ENCODE assay signal across 1 cellular context in the genomic region with DNA sequence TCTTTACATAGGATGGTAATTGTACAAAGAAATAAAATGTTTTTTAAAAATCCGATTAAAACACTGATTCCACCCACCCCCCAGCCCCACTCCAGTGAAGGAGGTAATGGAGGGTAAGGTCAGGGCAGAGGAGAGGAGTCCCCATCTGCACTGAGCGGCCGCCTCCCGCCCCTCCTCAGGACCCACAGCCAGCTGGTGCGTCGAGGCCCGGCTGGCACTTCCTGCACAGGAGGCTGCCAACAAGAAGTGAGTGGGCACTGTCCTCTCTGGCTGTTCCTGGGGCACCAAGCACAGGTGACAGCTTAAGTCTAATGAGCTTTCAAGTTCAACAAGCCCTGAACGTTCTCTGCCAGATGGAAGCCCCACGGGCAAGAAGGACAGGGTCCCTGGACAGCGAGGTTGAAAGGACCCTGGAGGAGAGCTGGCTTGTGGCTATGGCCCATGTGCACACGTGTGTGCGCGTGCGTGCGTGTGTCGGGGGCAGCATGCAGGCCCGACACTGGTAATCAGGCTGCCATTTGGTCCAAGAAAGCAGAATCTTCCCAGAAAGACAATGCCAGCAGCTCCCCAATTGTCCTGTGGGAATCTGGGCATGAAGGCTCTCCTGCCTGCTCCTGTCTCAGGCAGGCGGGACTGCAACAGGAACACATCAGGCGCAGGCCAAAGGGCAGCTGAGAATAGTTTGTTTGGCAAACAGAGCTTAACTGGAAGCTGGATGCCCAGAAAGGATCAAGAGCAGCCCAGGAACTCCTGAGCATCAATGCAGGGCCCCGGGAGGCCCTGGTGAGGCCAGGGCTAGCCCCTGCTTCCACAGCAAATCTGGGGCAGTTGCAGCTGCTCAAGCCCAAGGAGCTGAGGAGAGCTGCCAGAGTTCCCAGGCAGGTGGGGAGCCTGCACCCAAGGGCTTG.
A peak's percentile ranks its signal among the peaks of the same experiment; 100 is the strongest.
TF ChIP-seq lines count a peak whose summit lies in the region.

No MANE protein-coding gene starts in this region.

TF ChIP-seq in HepG2, 621 proteins besides CTCF, POLR2A, EP300 and RAD21 (continued from another document and continues in another):
- TF ChIP-seq, protein P1, sequence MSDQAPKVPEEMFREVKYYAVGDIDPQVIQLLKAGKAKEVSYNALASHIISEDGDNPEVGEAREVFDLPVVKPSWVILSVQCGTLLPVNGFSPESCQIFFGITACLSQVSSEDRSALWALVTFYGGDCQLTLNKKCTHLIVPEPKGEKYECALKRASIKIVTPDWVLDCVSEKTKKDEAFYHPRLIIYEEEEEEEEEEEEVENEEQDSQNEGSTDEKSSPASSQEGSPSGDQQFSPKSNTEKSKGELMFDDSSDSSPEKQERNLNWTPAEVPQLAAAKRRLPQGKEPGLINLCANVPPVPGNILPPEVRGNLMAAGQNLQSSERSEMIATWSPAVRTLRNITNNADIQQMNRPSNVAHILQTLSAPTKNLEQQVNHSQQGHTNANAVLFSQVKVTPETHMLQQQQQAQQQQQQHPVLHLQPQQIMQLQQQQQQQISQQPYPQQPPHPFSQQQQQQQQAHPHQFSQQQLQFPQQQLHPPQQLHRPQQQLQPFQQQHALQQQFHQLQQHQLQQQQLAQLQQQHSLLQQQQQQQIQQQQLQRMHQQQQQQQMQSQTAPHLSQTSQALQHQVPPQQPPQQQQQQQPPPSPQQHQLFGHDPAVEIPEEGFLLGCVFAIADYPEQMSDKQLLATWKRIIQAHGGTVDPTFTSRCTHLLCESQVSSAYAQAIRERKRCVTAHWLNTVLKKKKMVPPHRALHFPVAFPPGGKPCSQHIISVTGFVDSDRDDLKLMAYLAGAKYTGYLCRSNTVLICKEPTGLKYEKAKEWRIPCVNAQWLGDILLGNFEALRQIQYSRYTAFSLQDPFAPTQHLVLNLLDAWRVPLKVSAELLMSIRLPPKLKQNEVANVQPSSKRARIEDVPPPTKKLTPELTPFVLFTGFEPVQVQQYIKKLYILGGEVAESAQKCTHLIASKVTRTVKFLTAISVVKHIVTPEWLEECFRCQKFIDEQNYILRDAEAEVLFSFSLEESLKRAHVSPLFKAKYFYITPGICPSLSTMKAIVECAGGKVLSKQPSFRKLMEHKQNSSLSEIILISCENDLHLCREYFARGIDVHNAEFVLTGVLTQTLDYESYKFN (CRISPR knock-in tag; conservative IDR thresholded peaks at IDR 0.05), result peak; percentile 49; the same call in 1 of the 2 replicates
- TF ChIP-seq ZNF598 (CRISPR knock-in tag; IDR thresholded peaks at IDR 0.05; ENCODE audit: borderline replicate concordance), result no peak
- TF ChIP-seq, protein P2, sequence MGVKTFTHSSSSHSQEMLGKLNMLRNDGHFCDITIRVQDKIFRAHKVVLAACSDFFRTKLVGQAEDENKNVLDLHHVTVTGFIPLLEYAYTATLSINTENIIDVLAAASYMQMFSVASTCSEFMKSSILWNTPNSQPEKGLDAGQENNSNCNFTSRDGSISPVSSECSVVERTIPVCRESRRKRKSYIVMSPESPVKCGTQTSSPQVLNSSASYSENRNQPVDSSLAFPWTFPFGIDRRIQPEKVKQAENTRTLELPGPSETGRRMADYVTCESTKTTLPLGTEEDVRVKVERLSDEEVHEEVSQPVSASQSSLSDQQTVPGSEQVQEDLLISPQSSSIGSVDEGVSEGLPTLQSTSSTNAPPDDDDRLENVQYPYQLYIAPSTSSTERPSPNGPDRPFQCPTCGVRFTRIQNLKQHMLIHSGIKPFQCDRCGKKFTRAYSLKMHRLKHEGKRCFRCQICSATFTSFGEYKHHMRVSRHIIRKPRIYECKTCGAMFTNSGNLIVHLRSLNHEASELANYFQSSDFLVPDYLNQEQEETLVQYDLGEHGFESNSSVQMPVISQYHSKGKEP (CRISPR knock-in tag; IDR thresholded peaks at IDR 0.05), result no peak
- TF ChIP-seq HDAC2 (CRISPR knock-in tag; IDR thresholded peaks at IDR 0.05), result peak; percentile 68; the same call in 1 of the 2 replicates
- no peak for TF ChIP-seq ZNF773 (CRISPR knock-in tag; IDR thresholded peaks at IDR 0.05; ENCODE audit: borderline replicate concordance)
- TF ChIP-seq ZNF883 (CRISPR knock-in tag; IDR thresholded peaks at IDR 0.05; ENCODE audit: not compliant biosample characterization), result peak; percentile 16
- no peak for TF ChIP-seq SP4 (CRISPR knock-in tag; IDR thresholded peaks at IDR 0.05)
- peak; percentile 99 for TF ChIP-seq ZNF17 (CRISPR knock-in tag; IDR thresholded peaks at IDR 0.05)
- peak; percentile 49 for TF ChIP-seq AGO2 (optimal IDR thresholded peaks at IDR 0.05; ENCODE audit: low read depth, low read length)
- TF ChIP-seq ZBTB38 (CRISPR knock-in tag; IDR thresholded peaks at IDR 0.05), result peak; percentile 30; the same call in 1 of the 2 replicates
- peak; percentile 44; the same call in 1 of the 2 replicates for TF ChIP-seq ZNF331 (CRISPR knock-in tag; IDR thresholded peaks at IDR 0.05)
- TF ChIP-seq RXRA (CRISPR knock-in tag; IDR thresholded peaks at IDR 0.05), result peak; percentile 41
- no peak for TF ChIP-seq ZNF446 (CRISPR knock-in tag; IDR thresholded peaks at IDR 0.05)
- TF ChIP-seq, protein P3, sequence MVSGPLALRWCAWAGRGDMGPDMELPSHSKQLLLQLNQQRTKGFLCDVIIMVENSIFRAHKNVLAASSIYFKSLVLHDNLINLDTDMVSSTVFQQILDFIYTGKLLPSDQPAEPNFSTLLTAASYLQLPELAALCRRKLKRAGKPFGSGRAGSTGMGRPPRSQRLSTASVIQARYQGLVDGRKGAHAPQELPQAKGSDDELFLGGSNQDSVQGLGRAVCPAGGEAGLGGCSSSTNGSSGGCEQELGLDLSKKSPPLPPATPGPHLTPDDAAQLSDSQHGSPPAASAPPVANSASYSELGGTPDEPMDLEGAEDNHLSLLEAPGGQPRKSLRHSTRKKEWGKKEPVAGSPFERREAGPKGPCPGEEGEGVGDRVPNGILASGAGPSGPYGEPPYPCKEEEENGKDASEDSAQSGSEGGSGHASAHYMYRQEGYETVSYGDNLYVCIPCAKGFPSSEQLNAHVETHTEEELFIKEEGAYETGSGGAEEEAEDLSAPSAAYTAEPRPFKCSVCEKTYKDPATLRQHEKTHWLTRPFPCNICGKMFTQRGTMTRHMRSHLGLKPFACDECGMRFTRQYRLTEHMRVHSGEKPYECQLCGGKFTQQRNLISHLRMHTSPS (CRISPR knock-in tag; IDR thresholded peaks at IDR 0.05; ENCODE audit: low read depth), result 0 out of 2 replicates have a peak, but pooled peaks have one; percentile 51
- TF ChIP-seq ZFY (CRISPR knock-in tag; IDR thresholded peaks at IDR 0.05), result peak; percentile 36; the same call in 1 of the 2 replicates
- TF ChIP-seq, protein P4, sequence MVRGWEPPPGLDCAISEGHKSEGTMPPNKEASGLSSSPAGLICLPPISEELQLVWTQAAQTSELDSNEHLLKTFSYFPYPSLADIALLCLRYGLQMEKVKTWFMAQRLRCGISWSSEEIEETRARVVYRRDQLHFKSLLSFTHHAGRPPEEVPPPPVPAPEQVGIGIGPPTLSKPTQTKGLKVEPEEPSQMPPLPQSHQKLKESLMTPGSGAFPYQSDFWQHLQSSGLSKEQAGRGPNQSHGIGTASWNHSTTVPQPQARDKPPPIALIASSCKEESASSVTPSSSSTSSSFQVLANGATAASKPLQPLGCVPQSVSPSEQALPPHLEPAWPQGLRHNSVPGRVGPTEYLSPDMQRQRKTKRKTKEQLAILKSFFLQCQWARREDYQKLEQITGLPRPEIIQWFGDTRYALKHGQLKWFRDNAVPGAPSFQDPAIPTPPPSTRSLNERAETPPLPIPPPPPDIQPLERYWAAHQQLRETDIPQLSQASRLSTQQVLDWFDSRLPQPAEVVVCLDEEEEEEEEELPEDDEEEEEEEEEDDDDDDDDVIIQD (CRISPR knock-in tag; IDR thresholded peaks at IDR 0.05; ENCODE audit: low read depth), result no peak
- no peak for TF ChIP-seq ZNF274 (CRISPR knock-in tag; IDR thresholded peaks at IDR 0.05)
- TF ChIP-seq, protein P5, sequence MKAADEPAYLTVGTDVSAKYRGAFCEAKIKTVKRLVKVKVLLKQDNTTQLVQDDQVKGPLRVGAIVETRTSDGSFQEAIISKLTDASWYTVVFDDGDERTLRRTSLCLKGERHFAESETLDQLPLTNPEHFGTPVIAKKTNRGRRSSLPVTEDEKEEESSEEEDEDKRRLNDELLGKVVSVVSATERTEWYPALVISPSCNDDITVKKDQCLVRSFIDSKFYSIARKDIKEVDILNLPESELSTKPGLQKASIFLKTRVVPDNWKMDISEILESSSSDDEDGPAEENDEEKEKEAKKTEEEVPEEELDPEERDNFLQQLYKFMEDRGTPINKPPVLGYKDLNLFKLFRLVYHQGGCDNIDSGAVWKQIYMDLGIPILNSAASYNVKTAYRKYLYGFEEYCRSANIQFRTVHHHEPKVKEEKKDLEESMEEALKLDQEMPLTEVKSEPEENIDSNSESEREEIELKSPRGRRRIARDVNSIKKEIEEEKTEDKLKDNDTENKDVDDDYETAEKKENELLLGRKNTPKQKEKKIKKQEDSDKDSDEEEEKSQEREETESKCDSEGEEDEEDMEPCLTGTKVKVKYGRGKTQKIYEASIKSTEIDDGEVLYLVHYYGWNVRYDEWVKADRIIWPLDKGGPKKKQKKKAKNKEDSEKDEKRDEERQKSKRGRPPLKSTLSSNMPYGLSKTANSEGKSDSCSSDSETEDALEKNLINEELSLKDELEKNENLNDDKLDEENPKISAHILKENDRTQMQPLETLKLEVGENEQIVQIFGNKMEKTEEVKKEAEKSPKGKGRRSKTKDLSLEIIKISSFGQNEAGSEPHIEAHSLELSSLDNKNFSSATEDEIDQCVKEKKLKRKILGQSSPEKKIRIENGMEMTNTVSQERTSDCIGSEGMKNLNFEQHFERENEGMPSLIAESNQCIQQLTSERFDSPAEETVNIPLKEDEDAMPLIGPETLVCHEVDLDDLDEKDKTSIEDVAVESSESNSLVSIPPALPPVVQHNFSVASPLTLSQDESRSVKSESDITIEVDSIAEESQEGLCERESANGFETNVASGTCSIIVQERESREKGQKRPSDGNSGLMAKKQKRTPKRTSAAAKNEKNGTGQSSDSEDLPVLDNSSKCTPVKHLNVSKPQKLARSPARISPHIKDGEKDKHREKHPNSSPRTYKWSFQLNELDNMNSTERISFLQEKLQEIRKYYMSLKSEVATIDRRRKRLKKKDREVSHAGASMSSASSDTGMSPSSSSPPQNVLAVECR (CRISPR knock-in tag; IDR thresholded peaks at IDR 0.05; ENCODE audit: borderline replicate concordance), result peak; percentile 18; the same call in 1 of the 2 replicates
- peak; percentile 64 for TF ChIP-seq PHF21A (CRISPR knock-in tag; IDR thresholded peaks at IDR 0.05)
- TF ChIP-seq NR2F1 (CRISPR knock-in tag; IDR thresholded peaks at IDR 0.05), result peak in 1 of 2 experiments; percentile 24; a peak in 1 of 4 replicates
- TF ChIP-seq, protein P6, sequence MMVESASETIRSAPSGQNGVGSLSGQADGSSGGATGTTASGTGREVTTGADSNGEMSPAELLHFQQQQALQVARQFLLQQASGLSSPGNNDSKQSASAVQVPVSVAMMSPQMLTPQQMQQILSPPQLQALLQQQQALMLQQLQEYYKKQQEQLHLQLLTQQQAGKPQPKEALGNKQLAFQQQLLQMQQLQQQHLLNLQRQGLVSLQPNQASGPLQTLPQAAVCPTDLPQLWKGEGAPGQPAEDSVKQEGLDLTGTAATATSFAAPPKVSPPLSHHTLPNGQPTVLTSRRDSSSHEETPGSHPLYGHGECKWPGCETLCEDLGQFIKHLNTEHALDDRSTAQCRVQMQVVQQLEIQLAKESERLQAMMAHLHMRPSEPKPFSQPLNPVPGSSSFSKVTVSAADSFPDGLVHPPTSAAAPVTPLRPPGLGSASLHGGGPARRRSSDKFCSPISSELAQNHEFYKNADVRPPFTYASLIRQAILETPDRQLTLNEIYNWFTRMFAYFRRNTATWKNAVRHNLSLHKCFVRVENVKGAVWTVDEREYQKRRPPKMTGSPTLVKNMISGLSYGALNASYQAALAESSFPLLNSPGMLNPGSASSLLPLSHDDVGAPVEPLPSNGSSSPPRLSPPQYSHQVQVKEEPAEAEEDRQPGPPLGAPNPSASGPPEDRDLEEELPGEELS (CRISPR knock-in tag; IDR thresholded peaks at IDR 0.05), result peak; percentile 56
- TF ChIP-seq TBL1XR1 (IDR thresholded peaks at IDR 0.05; ENCODE audit: borderline replicate concordance, low read length, partially characterized antibody), result no peak
- TF ChIP-seq GFI1 (CRISPR knock-in tag; IDR thresholded peaks at IDR 0.05; ENCODE audit: borderline replicate concordance), result peak; percentile 88
- TF ChIP-seq SALL1 (CRISPR knock-in tag; IDR thresholded peaks at IDR 0.05), result peak; percentile 47; the same call in 1 of the 2 replicates
- TF ChIP-seq SMARCC2 (IDR thresholded peaks at IDR 0.05), result no peak
- peak; percentile 58; the same call in 1 of the 2 replicates for TF ChIP-seq NR2F6 (IDR thresholded peaks at IDR 0.05)
- TF ChIP-seq NR2F6 (CRISPR knock-in tag; IDR thresholded peaks at IDR 0.05), result peak; percentile 66; the same call in 1 of the 2 replicates
- TF ChIP-seq SAP130 (CRISPR knock-in tag; IDR thresholded peaks at IDR 0.05; ENCODE audit: low read depth), result peak; percentile 38; the same call in 1 of the 2 replicates
- TF ChIP-seq PITX1 (CRISPR knock-in tag; IDR thresholded peaks at IDR 0.05), result peak; percentile 60; the same call in 1 of the 2 replicates
- TF ChIP-seq, protein P7, sequence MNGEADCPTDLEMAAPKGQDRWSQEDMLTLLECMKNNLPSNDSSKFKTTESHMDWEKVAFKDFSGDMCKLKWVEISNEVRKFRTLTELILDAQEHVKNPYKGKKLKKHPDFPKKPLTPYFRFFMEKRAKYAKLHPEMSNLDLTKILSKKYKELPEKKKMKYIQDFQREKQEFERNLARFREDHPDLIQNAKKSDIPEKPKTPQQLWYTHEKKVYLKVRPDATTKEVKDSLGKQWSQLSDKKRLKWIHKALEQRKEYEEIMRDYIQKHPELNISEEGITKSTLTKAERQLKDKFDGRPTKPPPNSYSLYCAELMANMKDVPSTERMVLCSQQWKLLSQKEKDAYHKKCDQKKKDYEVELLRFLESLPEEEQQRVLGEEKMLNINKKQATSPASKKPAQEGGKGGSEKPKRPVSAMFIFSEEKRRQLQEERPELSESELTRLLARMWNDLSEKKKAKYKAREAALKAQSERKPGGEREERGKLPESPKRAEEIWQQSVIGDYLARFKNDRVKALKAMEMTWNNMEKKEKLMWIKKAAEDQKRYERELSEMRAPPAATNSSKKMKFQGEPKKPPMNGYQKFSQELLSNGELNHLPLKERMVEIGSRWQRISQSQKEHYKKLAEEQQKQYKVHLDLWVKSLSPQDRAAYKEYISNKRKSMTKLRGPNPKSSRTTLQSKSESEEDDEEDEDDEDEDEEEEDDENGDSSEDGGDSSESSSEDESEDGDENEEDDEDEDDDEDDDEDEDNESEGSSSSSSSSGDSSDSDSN (CRISPR knock-in tag; IDR thresholded peaks at IDR 0.05), result 0 out of 2 replicates have a peak, but pooled peaks have one; percentile 26
- peak; percentile 72 for TF ChIP-seq HNF4A (CRISPR knock-in tag; IDR thresholded peaks at IDR 0.05)
- TF ChIP-seq ZFP90 (CRISPR knock-in tag; IDR thresholded peaks at IDR 0.05; ENCODE audit: borderline replicate concordance), result no peak
- TF ChIP-seq ZFX (CRISPR knock-in tag; IDR thresholded peaks at IDR 0.05; ENCODE audit: low read depth), result 0 out of 2 replicates have a peak, but pooled peaks have one; percentile 21
- peak; percentile 27; the same call in 1 of the 2 replicates for TF ChIP-seq RXRB (CRISPR knock-in tag; IDR thresholded peaks at IDR 0.05; ENCODE audit: borderline replicate concordance)
- 0 out of 2 replicates have a peak, but pooled peaks have one; percentile 40 for TF ChIP-seq ZBTB20 (CRISPR knock-in tag; IDR thresholded peaks at IDR 0.05; ENCODE audit: borderline replicate concordance, low read depth)
